1 cellular context compared by ENCODE assay signal in the genomic region with DNA sequence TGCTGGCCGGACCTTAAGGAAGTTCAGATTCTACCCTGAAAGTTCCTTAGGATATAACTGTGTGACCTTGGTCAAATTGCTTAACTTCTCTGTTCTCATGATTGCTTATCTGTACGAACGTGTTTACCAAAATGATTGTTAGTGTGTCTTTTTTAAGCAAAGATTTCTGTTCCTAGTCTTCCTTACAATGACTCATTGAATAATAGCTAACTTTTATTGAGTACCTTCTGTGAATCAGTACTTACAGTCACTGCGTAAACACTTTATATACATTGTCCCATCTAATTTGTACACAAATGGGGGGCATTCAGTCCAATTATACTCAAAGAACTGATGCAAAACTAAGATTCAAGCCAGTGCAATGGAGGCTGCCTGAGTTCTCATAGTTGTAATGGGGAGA.
A peak's percentile ranks its signal among the peaks of the same experiment; 100 is the strongest.
TF ChIP-seq lines count a peak whose summit lies in the region.

No MANE protein-coding gene starts in this region.

TF ChIP-seq in K562, 482 proteins besides CTCF, POLR2A, EP300 and RAD21:
- TF ChIP-seq RBM25 (IDR thresholded peaks at IDR 0.05; ENCODE audit: low read depth, low read length, severe bottlenecking) (peak; percentile 38), SIRT6 (IDR thresholded peaks at IDR 0.05; ENCODE audit: low read depth, low read length) (no peak)
